In the genomic region with DNA sequence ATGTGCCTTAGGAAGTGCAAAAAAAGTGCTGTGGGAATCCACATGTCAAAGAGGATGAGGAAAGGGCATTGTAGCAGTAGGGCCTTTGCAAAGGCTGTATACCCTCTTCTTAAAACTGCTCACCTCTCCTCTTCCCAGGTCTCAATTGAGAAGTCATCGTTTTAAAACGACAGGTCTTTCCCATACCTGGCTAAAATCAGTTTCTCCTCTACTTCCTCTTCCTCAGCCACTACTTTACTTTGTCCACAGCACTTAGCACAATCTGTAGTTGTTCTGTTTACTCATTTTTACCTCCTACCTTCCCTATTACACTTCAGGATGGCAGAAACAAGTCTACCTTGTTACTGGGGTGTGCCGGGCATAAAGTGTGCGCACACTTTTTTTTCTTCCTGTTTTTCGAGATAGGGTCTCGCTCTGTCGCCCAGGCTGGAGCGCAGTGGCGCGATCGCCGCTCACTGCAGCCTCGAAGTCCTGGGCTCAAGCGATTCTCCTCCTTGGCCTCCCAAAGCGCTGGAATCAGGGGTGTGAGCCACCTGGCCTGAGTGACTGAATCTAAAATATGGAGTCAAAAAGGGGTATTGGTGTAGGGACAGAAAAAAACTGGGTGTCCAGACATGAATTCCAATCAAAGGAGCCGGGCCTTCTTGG, we compare ENCODE assay signal across 8 cellular contexts. TPM values are rescaled to one million over a fixed set of nuclear protein-coding genes. Genes with fewer than 3 reads are reported as not detected.
A peak's percentile ranks its signal among the peaks of the same experiment; 100 is the strongest.
DNase-seq lines count a peak whose midpoint lies in the region; ATAC-seq and TF ChIP-seq lines count a peak whose summit lies in the region.

No MANE protein-coding gene starts in this region.

- no peaks in the 10 kb centered on the region for H3K9me2 ChIP-seq in MM.1S (replicated peaks; ENCODE audit: insufficient read depth, low read length)

- H3K36me3 ChIP-seq in Caco-2 (ENCODE audit: control insufficient read depth, insufficient read depth, low read length) (no peaks in the 10 kb centered on the region), MM.1S (replicated peaks; ENCODE audit: insufficient read depth, low read length) (no peaks in the 10 kb centered on the region), vagina (no peaks in the 10 kb centered on the region)

- H3K27me3 ChIP-seq in Caco-2 (replicated peaks; ENCODE audit: control insufficient read depth, insufficient read depth, low read length): no peaks in the 10 kb centered on the region
- H3K27me3 ChIP-seq in MM.1S (replicated peaks; ENCODE audit: insufficient read depth, low read length): no peaks in the 10 kb centered on the region
- H3K27me3 ChIP-seq in vagina: no peaks in the 10 kb centered on the region

- CTCF ChIA-PET in Caco-2 (lab: Charles Lee): interaction anchor here (1.0 kb wide), 2 partner anchors 11 to 107 kb away, joined by 3 to 5 read pairs; no protein-coding TSS in a partner anchor

- peaks cover 3% of the 10 kb centered on the region for H3K27me3 Mint-ChIP-seq in Caco-2 (ENCODE audit: insufficient read depth, unreplicated experiment)

- H3K27ac ChIP-seq in MM.1S (ENCODE audit: low read length) (peak overlapping the region; percentile 28; the same call in 1 of the 2 replicates), vagina (peak overlapping the region; percentile 96)

- peaks cover 15% of the 10 kb centered on the region for H3K4me1 Mint-ChIP-seq in Caco-2 (ENCODE audit: low read depth, unreplicated experiment)

- H3K36me3 Mint-ChIP-seq in Caco-2 (ENCODE audit: insufficient read depth, unreplicated experiment): peaks cover 5% of the 10 kb centered on the region

- BruUV-seq in Caco-2 (replicated peaks; lab: Mats Ljungman, UMichigan): TSS peak; percentile 91

- no peak for TF ChIP-seq POLR2A in vagina (IDR thresholded peaks at IDR 0.05)

- peak overlapping the region; percentile 68 for H3K9ac ChIP-seq in MM.1S (ENCODE audit: low read length)

- peak overlapping the region; percentile 81 for H3K4me2 ChIP-seq in MM.1S (ENCODE audit: low read depth, low read length)

- peak; percentile 27 for ATAC-seq in GM21528 (IDR thresholded peaks at IDR 0.05; ENCODE audit: low FRiP score, unreplicated experiment)

- POLR2A ChIA-PET in Caco-2 (lab: Charles Lee): interaction anchor here (0.6 to 1.4 kb wide), 2 partner anchors 37 to 74 kb away, joined by 3 read pairs; no protein-coding TSS in a partner anchor

- H3K79me2 ChIP-seq in MM.1S (ENCODE audit: low read length): no peaks in the 10 kb centered on the region

- H3K4me3 ChIP-seq in Caco-2 (ENCODE audit: low read depth, low read length) (peak overlapping the region; percentile 59), MM.1S (ENCODE audit: low read length) (peak overlapping the region; percentile 89), cardiac fibroblast (replicated peaks in 1 of 2; ENCODE audit: low read depth in 2 of 2, low read length in 2 of 2) (peak overlapping the region; percentile 47 to 54), vagina (peak overlapping the region; percentile 54 to 61)

- peaks cover 10% of the 10 kb centered on the region for H3F3A ChIP-seq in MM.1S (ENCODE audit: insufficient read depth, low read length)

- H4K20me1 ChIP-seq in MM.1S (ENCODE audit: insufficient read depth, low read length): no peaks in the 10 kb centered on the region

- H3K9me3 Mint-ChIP-seq in Caco-2 (ENCODE audit: unreplicated experiment): no peaks in the 10 kb centered on the region

- DNase-seq in Caco-2: no peak
- no peak for DNase-seq in MM.1S
- no peak for DNase-seq in cardiac fibroblast (ENCODE audit: low read depth in 2 of 2)
- DNase-seq in medulla oblongata (ENCODE audit: extremely low spot score): peak; percentile 76
- DNase-seq in vagina (ENCODE audit: extremely low spot score in 2 of 2): no peak
- DNase-seq in NCI-H524 treated with DMSO at 0.1 percent for 48 hours (lab: John Stamatoyannopoulos, UW): no peak
- DNase-seq in midbrain (lab: John Stamatoyannopoulos, UW): no peak

- intact Hi-C loops in Caco-2 (cut with micrococcal nuclease; ENCODE audit: unreplicated experiment) (loop anchor here (1.0 to 5.0 kb wide), 3 partner anchors 10 to 79 kb away; partner anchors contain the start of gene ELOVL5), vagina (cut with DNase I) (no loop called here)

- peaks cover 16% of the 10 kb centered on the region for H3K4me1 ChIP-seq in Caco-2
- H3K4me1 ChIP-seq in MM.1S (ENCODE audit: low read length): peaks cover 13% of the 10 kb centered on the region
- H3K4me1 ChIP-seq in vagina: peaks cover 10% of the 10 kb centered on the region

- H3K9me3 ChIP-seq in Caco-2 (no peaks in the 10 kb centered on the region), MM.1S (replicated peaks; ENCODE audit: insufficient read depth, low read length) (no peaks in the 10 kb centered on the region), vagina (no peaks in the 10 kb centered on the region)

- no peak for TF ChIP-seq CTCF in Caco-2 (IDR thresholded peaks at IDR 0.05; ENCODE audit: insufficient read depth in 1 of 2, low read depth in 1 of 2, low read length in 1 of 2, severe bottlenecking in 1 of 2, unreplicated experiment in 1 of 2)
- no peak for TF ChIP-seq CTCF in MM.1S (IDR thresholded peaks at IDR 0.05; ENCODE audit: low read length)
- TF ChIP-seq CTCF in cardiac fibroblast (IDR thresholded peaks at IDR 0.05; ENCODE audit: low read depth, low read length): no peak
- no peak for TF ChIP-seq CTCF in vagina (IDR thresholded peaks at IDR 0.05)

- H2AFZ ChIP-seq in MM.1S (ENCODE audit: low read length): peak overlapping the region; percentile 79

- peak overlapping the region; percentile 84 for H3K27ac Mint-ChIP-seq in Caco-2 (ENCODE audit: unreplicated experiment)

- H3K4me3 Mint-ChIP-seq in Caco-2 (ENCODE audit: unreplicated experiment): peak overlapping the region; percentile 78

RNA-seq across cellular contexts. Expression of gene ELOVL5, which starts 9.8 kb away (rescaled TPM):
- total RNA-seq in Caco-2 (2022) (70.4 and 75.6 TPM in 2 replicates), vagina (42.5 TPM)
